ENCODE assay signal across 16 cellular contexts in genomic region chr20:23138226-23138625, GRCh38.
"Had no signal": no experiment of that assay in that cellular context is flagged by ENCODE, and none has a peak within 500 bp of the region (broad histone marks: within the 10 kb centered on the region; RNA-seq: fewer than 3 reads in every experiment).

No MANE protein-coding gene starts in this region.

- H3K36me3 ChIP-seq: left lung, tibial artery had no signal

- H3K27me3 Mint-ChIP-seq: activated CD4-positive, alpha-beta T cell treated with anti-CD3 and anti-CD28 coated beads for 36 hours had no signal

- H3K4me1 Mint-ChIP-seq: WTC11 had no signal

- H3K4me3 Mint-ChIP-seq: activated CD4-positive, alpha-beta T cell treated with anti-CD3 and anti-CD28 coated beads for 36 hours; mesothelial cell of epicardium; nephron; T-helper 2 cell treated with Interferon-gamma antibody and Interleukin-4, amounts not matched to agents 5 μg/mL and 100 μg/mL, for 36 hours; WTC11 had no signal

- H3K9me3 ChIP-seq: body of pancreas, left lung, tibial artery had no signal

- DNase-seq: activated CD4-positive, alpha-beta T cell treated with anti-CD3 and anti-CD28 coated beads for 36 hours; activated CD4-positive, alpha-beta T cell treated with anti-CD3 and anti-CD28 coated beads, Interleukin-2, amount 50 U/mL, for 48 hours; activated T-cell treated with anti-CD3 and anti-CD28 coated beads for 4 hours; body of pancreas; foreskin melanocyte; nucleus accumbens; stimulated activated CD4-positive, alpha-beta T cell treated with anti-CD3 and anti-CD28 coated beads, Interleukin-2, amount 100 ng/mL, for 24 hours; stimulated activated naive CD8-positive, alpha-beta T cell treated with anti-CD3 and anti-CD28 coated beads, Interleukin-15, Interleukin-2, amounts not matched to agents 100 U/mL and 50 U/mL, for 24 hours; substantia nigra had no signal

- H3K36me3 Mint-ChIP-seq: mesothelial cell of epicardium, WTC11 had no signal

- H3K4me1 ChIP-seq: body of pancreas had no signal

- H3K27ac ChIP-seq: body of pancreas, dorsolateral prefrontal cortex, tibial artery had no signal

- H3K27me3 ChIP-seq: body of pancreas, dorsolateral prefrontal cortex, left lung, tibial artery had no signal

- H3K4me3 ChIP-seq: body of pancreas, dorsolateral prefrontal cortex, left lung, tibial artery had no signal

- H3K9me3 Mint-ChIP-seq: T-helper 2 cell treated with Interferon-gamma antibody and Interleukin-4, amounts not matched to agents 5 μg/mL and 100 μg/mL, for 36 hours had no signal

- ATAC-seq: activated CD4-positive, alpha-beta T cell treated with anti-CD3 and anti-CD28 coated beads for 36 hours; body of pancreas; left lung; stimulated activated naive CD8-positive, alpha-beta T cell treated with anti-CD3 and anti-CD28 coated beads, Interleukin-15, Interleukin-2, amounts not matched to agents 100 U/mL and 50 U/mL, for 24 hours; WTC11 had no signal

- H3K27ac Mint-ChIP-seq: activated CD4-positive, alpha-beta T cell treated with anti-CD3 and anti-CD28 coated beads for 36 hours; mesothelial cell of epicardium; nephron; T-helper 2 cell treated with Interferon-gamma antibody and Interleukin-4, amounts not matched to agents 5 μg/mL and 100 μg/mL, for 36 hours; WTC11 had no signal
